Comparison of ENCODE assay signal across 8 cellular contexts in genomic region chr2:192194065-192194865, GRCh38. TPM values are rescaled to one million over a fixed set of nuclear protein-coding genes. Genes with fewer than 3 reads are reported as not detected.
DNase-seq lines count a peak whose midpoint lies in the region; ATAC-seq and TF ChIP-seq lines count a peak whose summit lies in the region.

No MANE protein-coding gene starts in this region.

- H3K9me3 Mint-ChIP-seq in stimulated activated naive CD8-positive, alpha-beta T cell treated with anti-CD3 and anti-CD28 coated beads, Interleukin-15, amount 100 ng/mL, for 72 hours = no peaks in the 10 kb centered on the region

- no peak overlapping the region for H3K27ac ChIP-seq in RWPE2 (ENCODE audit: poor library complexity, severe bottlenecking)

- TF ChIP-seq CTCF in RWPE2 (IDR thresholded peaks at IDR 0.05; ENCODE audit: poor library complexity, severe bottlenecking) (no peak), GM10248 (IDR thresholded peaks at IDR 0.05; ENCODE audit: control extremely low read depth, extremely low read depth, low read depth, missing control alignments) (no peak)

- H3K4me1 Mint-ChIP-seq in stimulated activated naive CD8-positive, alpha-beta T cell treated with anti-CD3 and anti-CD28 coated beads, Interleukin-15, amount 100 ng/mL, for 72 hours = peaks cover 32% of the 10 kb centered on the region

- peaks cover 67% of the 10 kb centered on the region for H3K27me3 ChIP-seq in RWPE2 (ENCODE audit: insufficient read depth, poor library complexity, severe bottlenecking)

- no peaks in the 10 kb centered on the region for H3K36me3 ChIP-seq in RWPE2 (ENCODE audit: low read depth)

- ATAC-seq in GM18511 (IDR thresholded peaks at IDR 0.05; ENCODE audit: unreplicated experiment) (peak; percentile 34), HG02798 (IDR thresholded peaks at IDR 0.05; ENCODE audit: poor library complexity, unreplicated experiment) (peak; percentile 15), RWPE2 (ENCODE audit: low read depth) (peak; percentile 42), left lobe of liver (peak; percentile 19)
- peak; percentile 62 for ATAC-seq in stimulated activated naive CD8-positive, alpha-beta T cell treated with anti-CD3 and anti-CD28 coated beads, Interleukin-15, amount 100 ng/mL, for 72 hours

- peak overlapping the region; percentile 33 for H3K4me3 ChIP-seq in RWPE2 (ENCODE audit: severe bottlenecking)

- peaks cover 70% of the 10 kb centered on the region for H3K27me3 Mint-ChIP-seq in stimulated activated naive CD8-positive, alpha-beta T cell treated with anti-CD3 and anti-CD28 coated beads, Interleukin-15, amount 100 ng/mL, for 72 hours

- peaks cover 7% of the 10 kb centered on the region for H3K4me1 ChIP-seq in RWPE2 (ENCODE audit: insufficient read depth, poor library complexity, severe bottlenecking)

- H3K4me3 Mint-ChIP-seq in stimulated activated naive CD8-positive, alpha-beta T cell treated with anti-CD3 and anti-CD28 coated beads, Interleukin-15, amount 100 ng/mL, for 72 hours = peak overlapping the region; percentile 80 to 93

- CTCF ChIA-PET in GM10248 (lab: Yijun Ruan, JAX) = interaction anchor here (1.0 to 1.8 kb wide), 2 partner anchors 12 to 32 kb away, joined by 6 read pairs; no protein-coding TSS in a partner anchor

- POLR2A ChIA-PET in GM10248 (lab: Yijun Ruan, JAX) = no interaction called here

- DNase-seq in RWPE2 (ENCODE audit: low spot score) (peak; percentile 51), left lobe of liver (ENCODE audit: low spot score) (no peak), NCI-H2029 (lab: John Stamatoyannopoulos, UW) (no peak), GM10248 (ENCODE audit: extremely low spot score) (no peak)
- peak; percentile 6 for DNase-seq in central memory CD4-positive, alpha-beta T cell
- peak in 1 of 2 donors; percentile 28 for DNase-seq in stimulated activated naive CD8-positive, alpha-beta T cell treated with anti-CD3 and anti-CD28 coated beads, Interleukin-15, amount 100 ng/mL, for 72 hours

- H3K9me3 ChIP-seq in RWPE2 (ENCODE audit: severe bottlenecking) = no peaks in the 10 kb centered on the region

- peak overlapping the region in 1 of 2 donors; percentile 54 for H3K27ac Mint-ChIP-seq in stimulated activated naive CD8-positive, alpha-beta T cell treated with anti-CD3 and anti-CD28 coated beads, Interleukin-15, amount 100 ng/mL, for 72 hours

RNA-seq across cellular contexts. Expression of gene TMEFF2, which starts 0.5 kb away (rescaled TPM):
- total RNA-seq in left lobe of liver = not detected

Comparison
In these comparisons a context has a peak if more than half of its experiments do, and no peak if none do; other contexts are left out.
1. DNase-seq: peak in RWPE2 (single experiment) and central memory CD4-positive, alpha-beta T cell (single experiment); none in left lobe of liver (single experiment), NCI-H2029 (single experiment) and GM10248 (single experiment).
2. Peak in every context shown above with its lines, with median percentiles within 50 percentile points of each other: ATAC-seq.